20 cellular contexts compared by ENCODE assay signal in the genomic region with DNA sequence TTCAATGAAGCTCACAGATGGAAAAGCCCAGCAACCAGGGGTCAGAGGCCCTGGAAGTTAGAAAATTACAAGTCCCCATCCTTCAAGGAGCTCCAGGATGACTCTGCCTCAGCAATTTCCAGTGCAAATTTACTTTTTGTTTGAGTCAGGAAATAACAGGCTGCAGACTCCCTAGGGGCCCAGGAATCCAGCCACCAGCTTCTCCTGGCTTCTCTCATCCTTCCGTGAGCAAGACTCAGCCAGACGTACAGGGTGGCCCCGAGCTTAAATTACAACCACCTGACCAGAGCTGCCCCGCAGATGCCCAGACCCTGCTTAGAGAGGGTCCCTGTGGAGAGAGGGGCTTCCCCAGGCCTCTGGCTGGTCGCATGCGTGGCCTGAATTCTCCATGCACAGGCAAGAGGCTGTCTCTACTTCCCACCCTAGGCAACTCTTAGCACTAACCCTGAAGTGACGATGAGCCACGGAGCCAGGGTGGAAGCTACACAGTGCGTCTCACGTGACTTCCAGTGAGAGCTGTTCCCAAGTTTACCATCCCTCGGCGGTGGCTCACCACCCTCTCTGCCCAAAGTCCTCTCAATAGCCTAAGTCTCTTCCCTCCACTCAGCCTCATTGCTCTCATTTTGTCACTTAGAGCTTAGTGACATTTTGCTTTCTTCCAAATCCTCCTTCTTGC. TPM values are rescaled to one million over a fixed set of nuclear protein-coding genes. Genes with fewer than 3 reads are reported as not detected.
"Had no signal": no experiment of that assay in that cellular context is flagged by ENCODE, and none has a peak within 500 bp of the region (broad histone marks: within the 10 kb centered on the region; RNA-seq: fewer than 3 reads in every experiment).

No MANE protein-coding gene starts in this region.

- H3K36me3 Mint-ChIP-seq: activated naive CD8-positive, alpha-beta T cell treated with anti-CD3 and anti-CD28 coated beads, Interleukin-2, amount 10 ng/mL, durations not matched to agents 7 days and 5 days; naive thymus-derived CD4-positive, alpha-beta T cell had no signal

- H3K27me3 ChIP-seq: colonic mucosa, tibial artery, uterus had no signal

- H3K27me3 Mint-ChIP-seq: progenitor cell of endocrine pancreas; stimulated activated naive CD8-positive, alpha-beta T cell treated with anti-CD3 and anti-CD28 coated beads, Interleukin-15, amount 100 ng/mL, for 72 hours had no signal

- H3K4me2 ChIP-seq: smooth muscle cell had no signal

- H3K4me3 ChIP-seq: colonic mucosa, esophagus squamous epithelium, lung, SK-N-MC, smooth muscle cell, tibial artery, uterus had no signal

- ATAC-seq: naive thymus-derived CD4-positive, alpha-beta T cell; stimulated activated naive CD8-positive, alpha-beta T cell treated with anti-CD3 and anti-CD28 coated beads, Interleukin-15, amount 100 ng/mL, for 72 hours had no signal

- H3K4me3 Mint-ChIP-seq: activated naive CD8-positive, alpha-beta T cell treated with anti-CD3 and anti-CD28 coated beads, Interleukin-2, amount 10 ng/mL, durations not matched to agents 7 days and 5 days; activated T-helper 1 cell treated with anti-CD3 and anti-CD28 coated beads, Interleukin-12 subunit alpha, Interleukin-12 subunit beta, Interleukin-2, Interleukin-4 antibody, amounts not matched to agents 30 ng/mL and 10 ng/mL and 1 ng/mL, durations not matched to agents 14 hours and 24 hours and 36 hours; stimulated activated naive CD8-positive, alpha-beta T cell treated with anti-CD3 and anti-CD28 coated beads, Interleukin-15, amount 100 ng/mL, for 72 hours had no signal

- H3K27ac Mint-ChIP-seq: activated naive CD8-positive, alpha-beta T cell treated with anti-CD3 and anti-CD28 coated beads, Interleukin-2, amount 10 ng/mL, durations not matched to agents 7 days and 5 days; activated T-helper 1 cell treated with anti-CD3 and anti-CD28 coated beads, Interleukin-12 subunit alpha, Interleukin-12 subunit beta, Interleukin-2, Interleukin-4 antibody, amounts not matched to agents 30 ng/mL and 10 ng/mL and 1 ng/mL, durations not matched to agents 14 hours and 24 hours and 36 hours; progenitor cell of endocrine pancreas; stimulated activated naive CD8-positive, alpha-beta T cell treated with anti-CD3 and anti-CD28 coated beads, Interleukin-15, amount 100 ng/mL, for 72 hours had no signal

- H3K9me3 ChIP-seq: colonic mucosa, esophagus squamous epithelium, tibial artery, uterus had no signal

- H3K4me1 Mint-ChIP-seq: activated naive CD8-positive, alpha-beta T cell treated with anti-CD3 and anti-CD28 coated beads, Interleukin-2, amount 10 ng/mL, durations not matched to agents 7 days and 5 days; naive thymus-derived CD4-positive, alpha-beta T cell; stimulated activated naive CD8-positive, alpha-beta T cell treated with anti-CD3 and anti-CD28 coated beads, Interleukin-15, amount 100 ng/mL, for 72 hours had no signal

- H3K36me3 ChIP-seq: colonic mucosa, esophagus squamous epithelium, tibial artery, uterus had no signal

- H3K4me1 ChIP-seq: colonic mucosa, tibial artery, uterus had no signal

- H3K9me3 Mint-ChIP-seq: activated naive CD8-positive, alpha-beta T cell treated with anti-CD3 and anti-CD28 coated beads, Interleukin-2, amount 10 ng/mL, durations not matched to agents 7 days and 5 days; activated T-helper 1 cell treated with anti-CD3 and anti-CD28 coated beads, Interleukin-12 subunit alpha, Interleukin-12 subunit beta, Interleukin-2, Interleukin-4 antibody, amounts not matched to agents 30 ng/mL and 10 ng/mL and 1 ng/mL, durations not matched to agents 14 hours and 24 hours and 36 hours; stimulated activated naive CD8-positive, alpha-beta T cell treated with anti-CD3 and anti-CD28 coated beads, Interleukin-15, amount 100 ng/mL, for 72 hours had no signal

- DNase-seq: activated CD4-positive, CD25-positive, alpha-beta regulatory T cell treated with anti-CD3 and anti-CD28 coated beads, Interleukin-2, amount 50 U/mL, for 72 hours; activated naive CD4-positive, alpha-beta T cell; activated naive CD8-positive, alpha-beta T cell treated with anti-CD3 and anti-CD28 coated beads, Interleukin-2, amount 10 ng/mL, durations not matched to agents 7 days and 5 days; anterior cingulate cortex; colonic mucosa; effector CD4-positive, alpha-beta T cell; esophagus squamous epithelium; naive thymus-derived CD4-positive, alpha-beta T cell; nucleus accumbens; right cardiac atrium; stimulated activated naive CD8-positive, alpha-beta T cell treated with anti-CD3 and anti-CD28 coated beads, Interleukin-15, amount 100 ng/mL, for 72 hours; tibial artery; uterus had no signal

- H3K27ac ChIP-seq: colonic mucosa, esophagus squamous epithelium, SK-N-MC, tibial artery, uterus had no signal

RNA-seq across cellular contexts. Expression of gene GPR142, which starts 27.1 kb away (rescaled TPM):
- total RNA-seq: activated CD8-positive, alpha-beta memory T cell treated with anti-CD3 and anti-CD28 coated beads for 36 hours; activated naive CD8-positive, alpha-beta T cell treated with anti-CD3 and anti-CD28 coated beads, Interleukin-2, amount 10 ng/mL, durations not matched to agents 7 days and 5 days; activated T-helper 1 cell treated with anti-CD3 and anti-CD28 coated beads, Interleukin-12 subunit alpha, Interleukin-12 subunit beta, Interleukin-2, Interleukin-4 antibody, amounts not matched to agents 30 ng/mL and 10 ng/mL and 1 ng/mL, durations not matched to agents 14 hours and 24 hours and 36 hours; fibroblast of villous mesenchyme; lung; naive thymus-derived CD4-positive, alpha-beta T cell; right cardiac atrium; smooth muscle cell had no signal
- polyA plus RNA-seq: naive thymus-derived CD4-positive, alpha-beta T cell; right cardiac atrium; smooth muscle cell had no signal

RNA-seq across cellular contexts. Expression of gene BTBD17, which starts 32.7 kb away (rescaled TPM):
- total RNA-seq: activated CD8-positive, alpha-beta memory T cell treated with anti-CD3 and anti-CD28 coated beads for 36 hours; activated naive CD8-positive, alpha-beta T cell treated with anti-CD3 and anti-CD28 coated beads, Interleukin-2, amount 10 ng/mL, durations not matched to agents 7 days and 5 days; activated T-helper 1 cell treated with anti-CD3 and anti-CD28 coated beads, Interleukin-12 subunit alpha, Interleukin-12 subunit beta, Interleukin-2, Interleukin-4 antibody, amounts not matched to agents 30 ng/mL and 10 ng/mL and 1 ng/mL, durations not matched to agents 14 hours and 24 hours and 36 hours; esophagus squamous epithelium; fibroblast of villous mesenchyme; naive thymus-derived CD4-positive, alpha-beta T cell; right cardiac atrium; smooth muscle cell had no signal
- polyA plus RNA-seq: lung; naive thymus-derived CD4-positive, alpha-beta T cell; right cardiac atrium; smooth muscle cell had no signal

RNA-seq across cellular contexts. Expression of gene GPRC5C, which starts 37.5 kb away (rescaled TPM):
- total RNA-seq: activated naive CD8-positive, alpha-beta T cell treated with anti-CD3 and anti-CD28 coated beads, Interleukin-2, amount 10 ng/mL, durations not matched to agents 7 days and 5 days; activated T-helper 1 cell treated with anti-CD3 and anti-CD28 coated beads, Interleukin-12 subunit alpha, Interleukin-12 subunit beta, Interleukin-2, Interleukin-4 antibody, amounts not matched to agents 30 ng/mL and 10 ng/mL and 1 ng/mL, durations not matched to agents 14 hours and 24 hours and 36 hours had no signal
- polyA plus RNA-seq: naive thymus-derived CD4-positive, alpha-beta T cell had no signal
